In the genomic region with DNA sequence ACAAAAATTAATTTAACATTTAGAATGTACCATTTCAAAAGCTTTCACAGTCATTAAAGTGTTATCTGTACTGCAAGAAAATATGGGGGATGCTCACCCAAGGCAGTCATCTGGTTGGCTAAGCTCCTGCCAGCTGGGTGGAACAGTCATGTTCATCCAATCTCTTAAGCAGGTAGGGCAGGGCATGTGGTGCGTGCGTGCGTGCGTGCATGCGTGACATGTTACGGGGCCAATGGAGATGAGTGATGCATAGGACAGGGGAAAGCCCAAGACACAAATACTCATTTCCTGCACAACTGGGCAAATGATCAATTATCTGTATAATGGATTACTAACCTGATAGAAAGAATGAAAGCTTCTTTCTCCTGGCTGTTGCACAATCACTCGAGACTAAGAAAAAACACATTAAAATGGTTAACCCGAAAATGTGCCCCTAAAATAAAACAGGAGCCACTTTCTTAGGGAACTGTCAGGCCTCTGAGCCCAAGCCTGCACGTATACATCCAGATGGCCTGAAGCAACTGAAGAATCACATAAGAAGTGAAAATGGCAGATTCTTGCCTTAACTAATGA, we compare ENCODE assay signal across 16 cellular contexts.
A peak's percentile ranks its signal among the peaks of the same experiment; 100 is the strongest.
DNase-seq lines count a peak whose midpoint lies in the region; ATAC-seq and TF ChIP-seq lines count a peak whose summit lies in the region.
"Had no signal": no experiment of that assay in that cellular context is flagged by ENCODE, and none has a peak within 500 bp of the region (broad histone marks: within the 10 kb centered on the region; RNA-seq: fewer than 3 reads in every experiment).

No MANE protein-coding gene starts in this region.

- peak overlapping the region; percentile 4; the same call in 1 of the 2 replicates for H3K27ac Mint-ChIP-seq in WTC11
- no peak overlapping the region for H3K27ac Mint-ChIP-seq in T-helper 2 cell treated with Interferon-gamma antibody and Interleukin-4, amounts not matched to agents 5 μg/mL and 100 μg/mL, for 36 hours
- H3K27ac Mint-ChIP-seq: natural killer cell had no signal

- DNase-seq in GM13977 (ENCODE audit: low spot score): peak; percentile 12
- no peak for DNase-seq in WTC11 (ENCODE audit: low spot score)
- peak; percentile 42 for DNase-seq in left kidney (ENCODE audit: low read depth, low spot score)
- no peak for DNase-seq in 8988T
- DNase-seq in T-helper 2 cell treated with Interferon-gamma antibody and Interleukin-4, amounts not matched to agents 5 μg/mL and 100 μg/mL, for 36 hours (ENCODE audit: low spot score): no peak
- no peak for DNase-seq in cerebellar cortex (ENCODE audit: low spot score)
- no peak for DNase-seq in left cardiac atrium
- DNase-seq: activated effector memory CD4-positive, alpha-beta T cell treated with Interleukin-2 at 50 U/mL for 16 hours; DMS79; foreskin keratinocyte; H7; natural killer cell; NCI-H1436; NCI-H446; stimulated activated naive CD4-positive, alpha-beta T cell treated with Interleukin-2 at 50 U/mL for 16 hours had no signal

- H3K4me3 Mint-ChIP-seq in WTC11: no peak overlapping the region
- no peak overlapping the region for H3K4me3 Mint-ChIP-seq in T-helper 2 cell treated with Interferon-gamma antibody and Interleukin-4, amounts not matched to agents 5 μg/mL and 100 μg/mL, for 36 hours
- H3K4me3 Mint-ChIP-seq: natural killer cell had no signal

- H3K4me1 Mint-ChIP-seq in WTC11: peaks cover 15% of the 10 kb centered on the region
- H3K4me1 Mint-ChIP-seq in T-helper 2 cell treated with Interferon-gamma antibody and Interleukin-4, amounts not matched to agents 5 μg/mL and 100 μg/mL, for 36 hours (ENCODE audit: low read depth): no peaks in the 10 kb centered on the region
- H3K4me1 Mint-ChIP-seq: natural killer cell had no signal

- CTCF ChIA-PET in WTC11 (lab: Charles Lee): interaction anchor here (0.6 to 1.7 kb wide), 5 partner anchors 11 to 311 kb away, joined by 3 to 7 read pairs (median 6); partner anchors contain the start of gene MYO1D

- in situ Hi-C loops in GM13977 (cut with MboI; ENCODE audit: low pct_unique_long_range_greater_than_20kb, low sequenced_read_pairs, unreplicated experiment): no loop called here

- no peaks in the 10 kb centered on the region for H3K27me3 Mint-ChIP-seq in WTC11 (ENCODE audit: low read depth)
- H3K27me3 Mint-ChIP-seq in T-helper 2 cell treated with Interferon-gamma antibody and Interleukin-4, amounts not matched to agents 5 μg/mL and 100 μg/mL, for 36 hours (ENCODE audit: low read depth): no peaks in the 10 kb centered on the region

- POLR2A ChIA-PET in WTC11 (lab: Charles Lee): no interaction called here

- H3K9me3 Mint-ChIP-seq in WTC11: peaks cover 7% of the 10 kb centered on the region
- no peaks in the 10 kb centered on the region for H3K9me3 Mint-ChIP-seq in T-helper 2 cell treated with Interferon-gamma antibody and Interleukin-4, amounts not matched to agents 5 μg/mL and 100 μg/mL, for 36 hours
- H3K9me3 Mint-ChIP-seq: natural killer cell had no signal

- ATAC-seq in HG03159 (IDR thresholded peaks at IDR 0.05; ENCODE audit: unreplicated experiment) (peak; percentile 50), WTC11 (no peak), left cardiac atrium (no peak)
- ATAC-seq: foreskin keratinocyte, natural killer cell had no signal

- intact Hi-C loops in left cardiac atrium (cut with DNase I): no loop called here

- TF ChIP-seq CTCF in GM13977 (IDR thresholded peaks at IDR 0.05; ENCODE audit: extremely low read depth, insufficient read depth, missing control alignments): no peak
- no peak for TF ChIP-seq CTCF in WTC11 (IDR thresholded peaks at IDR 0.05)

- H3K36me3 Mint-ChIP-seq in WTC11: peaks cover 3% of the 10 kb centered on the region; the same call in 1 of the 2 replicates
- no peaks in the 10 kb centered on the region for H3K36me3 Mint-ChIP-seq in T-helper 2 cell treated with Interferon-gamma antibody and Interleukin-4, amounts not matched to agents 5 μg/mL and 100 μg/mL, for 36 hours (ENCODE audit: low read depth)
- H3K36me3 Mint-ChIP-seq: natural killer cell had no signal

TF ChIP-seq in WTC11, 78 proteins besides CTCF, POLR2A, EP300 and RAD21:
- TF ChIP-seq KAT7 (CRISPR knock-in tag; IDR thresholded peaks at IDR 0.05; ENCODE audit: borderline replicate concordance): no peak
- no peak for TF ChIP-seq TP53 (CRISPR knock-in tag; IDR thresholded peaks at IDR 0.05)

Comparison
In these comparisons a context has a peak if more than half of its experiments do, and no peak if none do; other contexts are left out.
1. DNase-seq: peak in GM13977 (single experiment) and left kidney (single experiment); none in WTC11 (single experiment), 8988T (single experiment), T-helper 2 cell treated with Interferon-gamma antibody and Interleukin-4, amounts not matched to agents 5 μg/mL and 100 μg/mL, for 36 hours (single experiment), cerebellar cortex (single experiment) and left cardiac atrium (single experiment).